20 cellular contexts compared by ENCODE assay signal in genomic region chr12:10178766-10179165, GRCh38. TPM values are rescaled to one million over a fixed set of nuclear protein-coding genes. Genes with fewer than 3 reads are reported as not detected.
"Had no signal": no experiment of that assay in that cellular context is flagged by ENCODE, and none has a peak within 500 bp of the region (broad histone marks: within the 10 kb centered on the region; RNA-seq: fewer than 3 reads in every experiment).

TMEM52B (plus strand) TSS chr12:10179032; CDS start chr12:10179575, 543 bp downstream.

- H3K36me3 ChIP-seq: lower lobe of right lung, right atrium auricular region, thyroid gland, uterus had no signal

- H3K9me3 Mint-ChIP-seq: activated B cell treated with CpG ODN at 0.5 μM for 24 hours; activated CD4-positive, alpha-beta T cell treated with anti-CD3 and anti-CD28 coated beads, Interleukin-2, amount 10 ng/mL, durations not matched to agents 24 days and 14 days; activated naive CD8-positive, alpha-beta T cell treated with anti-CD3 and anti-CD28 coated beads, Interleukin-2, amount 10 ng/mL, durations not matched to agents 7 days and 5 days; activated T-helper 1 cell treated with anti-CD3 and anti-CD28 coated beads, Interleukin-12 subunit alpha, Interleukin-12 subunit beta, Interleukin-2, Interleukin-4 antibody, amounts not matched to agents 30 ng/mL and 10 ng/mL and 1 ng/mL, durations not matched to agents 14 hours and 24 hours and 36 hours; stimulated activated naive B cell treated with anti-CD40 and anti-IgM and Interleukin-4, amounts not matched to agents 10 μg/mL and 1 μg/mL and 100 μg/mL, for 72 hours had no signal

- DNase-seq: activated B cell treated with CpG ODN at 0.5 μM for 24 hours; activated CD4-positive, alpha-beta T cell treated with anti-CD3 and anti-CD28 coated beads, Interleukin-2, amount 10 ng/mL, durations not matched to agents 24 days and 14 days; activated naive CD8-positive, alpha-beta T cell treated with anti-CD3 and anti-CD28 coated beads, Interleukin-2, amount 10 ng/mL, durations not matched to agents 7 days and 5 days; anterior cingulate cortex; cerebellar nuclear complex; effector memory CD4-positive, alpha-beta T cell; hippocampal formation; kidney glomerular epithelial cell; lower lobe of right lung; naive thymus-derived CD4-positive, alpha-beta T cell; posterior cingulate gyrus; stimulated activated CD4-positive, alpha-beta T cell treated with anti-CD3 and anti-CD28 coated beads, Interleukin-15, amount 100 ng/mL, for 24 hours; stimulated activated CD4-positive, alpha-beta T cell treated with anti-CD3 and anti-CD28 coated beads, Interleukin-4, amount 100 ng/mL, for 1 hour; stimulated activated naive B cell treated with anti-CD40 and anti-IgM and Interleukin-4, amounts not matched to agents 10 μg/mL and 1 μg/mL and 100 μg/mL, for 72 hours; thyroid gland; uterus had no signal

- H3K4me3 ChIP-seq: lower lobe of right lung, right atrium auricular region, thyroid gland, uterus had no signal

- H3K4me1 ChIP-seq: lower lobe of right lung, right atrium auricular region, thyroid gland, uterus had no signal

- H3K27ac ChIP-seq: epithelial cell of prostate, lower lobe of right lung, right atrium auricular region, thyroid gland, uterus had no signal

- H3K9me3 ChIP-seq: lower lobe of right lung, right atrium auricular region, thyroid gland, uterus had no signal

- H3K27ac Mint-ChIP-seq: activated B cell treated with CpG ODN at 0.5 μM for 24 hours; activated CD4-positive, alpha-beta T cell treated with anti-CD3 and anti-CD28 coated beads, Interleukin-2, amount 10 ng/mL, durations not matched to agents 24 days and 14 days; activated naive CD8-positive, alpha-beta T cell treated with anti-CD3 and anti-CD28 coated beads, Interleukin-2, amount 10 ng/mL, durations not matched to agents 7 days and 5 days; activated T-helper 1 cell treated with anti-CD3 and anti-CD28 coated beads, Interleukin-12 subunit alpha, Interleukin-12 subunit beta, Interleukin-2, Interleukin-4 antibody, amounts not matched to agents 30 ng/mL and 10 ng/mL and 1 ng/mL, durations not matched to agents 14 hours and 24 hours and 36 hours; naive thymus-derived CD4-positive, alpha-beta T cell; stimulated activated naive B cell treated with anti-CD40 and anti-IgM and Interleukin-4, amounts not matched to agents 10 μg/mL and 1 μg/mL and 100 μg/mL, for 72 hours had no signal

- H3K27me3 ChIP-seq: right atrium auricular region, thyroid gland, uterus had no signal

- ATAC-seq: lower lobe of right lung; naive thymus-derived CD4-positive, alpha-beta T cell; stimulated activated naive B cell treated with anti-CD40 and anti-IgM and Interleukin-4, amounts not matched to agents 10 μg/mL and 1 μg/mL and 100 μg/mL, for 72 hours had no signal

- H3K36me3 Mint-ChIP-seq: activated naive CD8-positive, alpha-beta T cell treated with anti-CD3 and anti-CD28 coated beads, Interleukin-2, amount 10 ng/mL, durations not matched to agents 7 days and 5 days; naive thymus-derived CD4-positive, alpha-beta T cell; stimulated activated naive B cell treated with anti-CD40 and anti-IgM and Interleukin-4, amounts not matched to agents 10 μg/mL and 1 μg/mL and 100 μg/mL, for 72 hours had no signal

- H3K4me1 Mint-ChIP-seq: activated B cell treated with CpG ODN at 0.5 μM for 24 hours; activated CD4-positive, alpha-beta T cell treated with anti-CD3 and anti-CD28 coated beads, Interleukin-2, amount 10 ng/mL, durations not matched to agents 24 days and 14 days; stimulated activated naive B cell treated with anti-CD40 and anti-IgM and Interleukin-4, amounts not matched to agents 10 μg/mL and 1 μg/mL and 100 μg/mL, for 72 hours had no signal

- H3K4me3 Mint-ChIP-seq: activated B cell treated with CpG ODN at 0.5 μM for 24 hours; activated CD4-positive, alpha-beta T cell treated with anti-CD3 and anti-CD28 coated beads, Interleukin-2, amount 10 ng/mL, durations not matched to agents 24 days and 14 days; activated naive CD8-positive, alpha-beta T cell treated with anti-CD3 and anti-CD28 coated beads, Interleukin-2, amount 10 ng/mL, durations not matched to agents 7 days and 5 days; activated T-helper 1 cell treated with anti-CD3 and anti-CD28 coated beads, Interleukin-12 subunit alpha, Interleukin-12 subunit beta, Interleukin-2, Interleukin-4 antibody, amounts not matched to agents 30 ng/mL and 10 ng/mL and 1 ng/mL, durations not matched to agents 14 hours and 24 hours and 36 hours; naive thymus-derived CD4-positive, alpha-beta T cell; stimulated activated naive B cell treated with anti-CD40 and anti-IgM and Interleukin-4, amounts not matched to agents 10 μg/mL and 1 μg/mL and 100 μg/mL, for 72 hours had no signal

RNA-seq across cellular contexts. Expression of gene TMEM52B, which starts in this region (rescaled TPM):
- total RNA-seq: activated B cell treated with CpG ODN at 0.5 μM for 24 hours; activated CD4-positive, alpha-beta T cell treated with anti-CD3 and anti-CD28 coated beads, Interleukin-2, amount 10 ng/mL, durations not matched to agents 24 days and 14 days; activated naive CD8-positive, alpha-beta T cell treated with anti-CD3 and anti-CD28 coated beads, Interleukin-2, amount 10 ng/mL, durations not matched to agents 7 days and 5 days; activated T-helper 1 cell treated with anti-CD3 and anti-CD28 coated beads, Interleukin-12 subunit alpha, Interleukin-12 subunit beta, Interleukin-2, Interleukin-4 antibody, amounts not matched to agents 30 ng/mL and 10 ng/mL and 1 ng/mL, durations not matched to agents 14 hours and 24 hours and 36 hours; T-helper 2 cell treated with Interferon-gamma antibody and Interleukin-4, amounts not matched to agents 100 ng/mL and 5 ng/mL, for 36 hours; thyroid gland; uterus had no signal
- polyA plus RNA-seq: naive thymus-derived CD4-positive, alpha-beta T cell had no signal
